ENCODE assay signal across 1 cellular context in genomic region chr9:127954831-127955293, GRCh38.
TF ChIP-seq lines count a peak whose summit lies in the region.

No MANE protein-coding gene starts in this region.

TF ChIP-seq in SK-N-SH, 30 proteins besides CTCF, POLR2A, EP300 and RAD21 (continued from another document):
- no peak for TF ChIP-seq TEAD4 (IDR thresholded peaks at IDR 0.05; ENCODE audit: borderline replicate concordance, insufficient read depth)
